Comparison of ENCODE assay signal across 1 cellular context in the genomic region with DNA sequence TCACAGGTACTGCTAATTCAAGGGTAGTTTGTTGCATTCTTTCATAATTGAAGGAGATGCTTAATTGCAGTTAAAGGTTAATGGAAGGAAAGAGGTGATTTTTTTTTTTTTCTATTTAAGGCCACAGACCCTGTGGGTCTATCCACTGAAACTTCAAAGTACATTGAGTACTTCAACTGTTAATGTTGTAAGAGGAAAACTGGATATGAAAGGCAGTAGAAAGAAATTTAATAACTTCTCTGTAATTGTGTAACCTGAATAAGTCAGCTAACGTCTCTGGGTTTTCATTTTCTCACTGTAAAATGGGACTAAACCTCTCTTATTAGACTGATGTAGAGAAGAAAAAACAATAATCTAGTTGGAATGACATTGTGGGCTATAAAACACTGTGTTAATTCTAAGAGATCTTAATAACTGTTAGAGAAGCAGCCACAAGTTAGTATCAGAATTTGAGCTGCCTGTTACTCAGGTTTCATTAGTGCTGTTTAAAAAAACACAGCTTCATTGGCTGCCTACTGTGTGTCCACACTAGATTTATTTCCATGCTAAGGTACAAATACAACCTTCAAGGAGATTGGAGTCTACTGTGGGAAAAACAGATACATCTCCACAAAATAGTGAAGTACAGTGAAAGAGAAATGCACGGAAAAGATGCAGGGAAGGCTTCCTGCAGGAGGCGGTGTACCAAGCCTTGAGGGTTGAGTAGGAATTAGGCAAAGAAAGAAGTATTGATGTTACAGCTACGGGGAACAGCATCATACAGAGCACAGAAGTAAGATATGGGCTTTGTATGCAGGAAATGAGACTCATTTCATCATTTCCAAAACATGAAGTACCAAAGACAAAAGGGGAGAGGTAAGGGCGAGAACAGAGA.
TF ChIP-seq lines count a peak whose summit lies in the region.

No MANE protein-coding gene starts in this region.

TF ChIP-seq in GM23338, 12 proteins besides CTCF, POLR2A, EP300 and RAD21 (continued from another document):
- TF ChIP-seq, protein P1, sequence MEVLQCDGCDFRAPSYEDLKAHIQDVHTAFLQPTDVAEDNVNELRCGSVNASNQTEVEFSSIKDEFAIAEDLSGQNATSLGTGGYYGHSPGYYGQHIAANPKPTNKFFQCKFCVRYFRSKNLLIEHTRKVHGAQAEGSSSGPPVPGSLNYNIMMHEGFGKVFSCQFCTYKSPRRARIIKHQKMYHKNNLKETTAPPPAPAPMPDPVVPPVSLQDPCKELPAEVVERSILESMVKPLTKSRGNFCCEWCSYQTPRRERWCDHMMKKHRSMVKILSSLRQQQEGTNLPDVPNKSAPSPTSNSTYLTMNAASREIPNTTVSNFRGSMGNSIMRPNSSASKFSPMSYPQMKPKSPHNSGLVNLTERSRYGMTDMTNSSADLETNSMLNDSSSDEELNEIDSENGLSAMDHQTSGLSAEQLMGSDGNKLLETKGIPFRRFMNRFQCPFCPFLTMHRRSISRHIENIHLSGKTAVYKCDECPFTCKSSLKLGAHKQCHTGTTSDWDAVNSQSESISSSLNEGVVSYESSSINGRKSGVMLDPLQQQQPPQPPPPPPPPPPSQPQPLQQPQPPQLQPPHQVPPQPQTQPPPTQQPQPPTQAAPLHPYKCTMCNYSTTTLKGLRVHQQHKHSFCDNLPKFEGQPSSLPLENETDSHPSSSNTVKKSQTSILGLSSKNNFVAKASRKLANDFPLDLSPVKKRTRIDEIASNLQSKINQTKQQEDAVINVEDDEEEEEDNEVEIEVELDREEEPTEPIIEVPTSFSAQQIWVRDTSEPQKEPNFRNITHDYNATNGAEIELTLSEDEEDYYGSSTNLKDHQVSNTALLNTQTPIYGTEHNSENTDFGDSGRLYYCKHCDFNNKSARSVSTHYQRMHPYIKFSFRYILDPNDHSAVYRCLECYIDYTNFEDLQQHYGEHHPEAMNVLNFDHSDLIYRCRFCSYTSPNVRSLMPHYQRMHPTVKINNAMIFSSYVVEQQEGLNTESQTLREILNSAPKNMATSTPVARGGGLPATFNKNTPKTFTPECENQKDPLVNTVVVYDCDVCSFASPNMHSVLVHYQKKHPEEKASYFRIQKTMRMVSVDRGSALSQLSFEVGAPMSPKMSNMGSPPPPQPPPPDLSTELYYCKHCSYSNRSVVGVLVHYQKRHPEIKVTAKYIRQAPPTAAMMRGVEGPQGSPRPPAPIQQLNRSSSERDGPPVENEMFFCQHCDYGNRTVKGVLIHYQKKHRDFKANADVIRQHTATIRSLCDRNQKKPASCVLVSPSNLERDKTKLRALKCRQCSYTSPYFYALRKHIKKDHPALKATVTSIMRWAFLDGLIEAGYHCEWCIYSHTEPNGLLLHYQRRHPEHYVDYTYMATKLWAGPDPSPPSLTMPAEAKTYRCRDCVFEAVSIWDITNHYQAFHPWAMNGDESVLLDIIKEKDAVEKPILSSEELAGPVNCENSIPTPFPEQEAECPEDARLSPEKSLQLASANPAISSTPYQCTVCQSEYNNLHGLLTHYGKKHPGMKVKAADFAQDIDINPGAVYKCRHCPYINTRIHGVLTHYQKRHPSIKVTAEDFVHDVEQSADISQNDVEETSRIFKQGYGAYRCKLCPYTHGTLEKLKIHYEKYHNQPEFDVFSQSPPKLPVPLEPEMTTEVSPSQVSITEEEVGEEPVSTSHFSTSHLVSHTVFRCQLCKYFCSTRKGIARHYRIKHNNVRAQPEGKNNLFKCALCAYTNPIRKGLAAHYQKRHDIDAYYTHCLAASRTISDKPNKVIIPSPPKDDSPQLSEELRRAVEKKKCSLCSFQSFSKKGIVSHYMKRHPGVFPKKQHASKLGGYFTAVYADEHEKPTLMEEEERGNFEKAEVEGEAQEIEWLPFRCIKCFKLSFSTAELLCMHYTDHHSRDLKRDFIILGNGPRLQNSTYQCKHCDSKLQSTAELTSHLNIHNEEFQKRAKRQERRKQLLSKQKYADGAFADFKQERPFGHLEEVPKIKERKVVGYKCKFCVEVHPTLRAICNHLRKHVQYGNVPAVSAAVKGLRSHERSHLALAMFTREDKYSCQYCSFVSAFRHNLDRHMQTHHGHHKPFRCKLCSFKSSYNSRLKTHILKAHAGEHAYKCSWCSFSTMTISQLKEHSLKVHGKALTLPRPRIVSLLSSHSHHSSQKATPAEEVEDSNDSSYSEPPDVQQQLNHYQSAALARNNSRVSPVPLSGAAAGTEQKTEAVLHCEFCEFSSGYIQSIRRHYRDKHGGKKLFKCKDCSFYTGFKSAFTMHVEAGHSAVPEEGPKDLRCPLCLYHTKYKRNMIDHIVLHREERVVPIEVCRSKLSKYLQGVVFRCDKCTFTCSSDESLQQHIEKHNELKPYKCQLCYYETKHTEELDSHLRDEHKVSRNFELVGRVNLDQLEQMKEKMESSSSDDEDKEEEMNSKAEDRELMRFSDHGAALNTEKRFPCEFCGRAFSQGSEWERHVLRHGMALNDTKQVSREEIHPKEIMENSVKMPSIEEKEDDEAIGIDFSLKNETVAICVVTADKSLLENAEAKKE (CRISPR knock-in tag; IDR thresholded peaks at IDR 0.05), result no peak
- TF ChIP-seq, protein P2, sequence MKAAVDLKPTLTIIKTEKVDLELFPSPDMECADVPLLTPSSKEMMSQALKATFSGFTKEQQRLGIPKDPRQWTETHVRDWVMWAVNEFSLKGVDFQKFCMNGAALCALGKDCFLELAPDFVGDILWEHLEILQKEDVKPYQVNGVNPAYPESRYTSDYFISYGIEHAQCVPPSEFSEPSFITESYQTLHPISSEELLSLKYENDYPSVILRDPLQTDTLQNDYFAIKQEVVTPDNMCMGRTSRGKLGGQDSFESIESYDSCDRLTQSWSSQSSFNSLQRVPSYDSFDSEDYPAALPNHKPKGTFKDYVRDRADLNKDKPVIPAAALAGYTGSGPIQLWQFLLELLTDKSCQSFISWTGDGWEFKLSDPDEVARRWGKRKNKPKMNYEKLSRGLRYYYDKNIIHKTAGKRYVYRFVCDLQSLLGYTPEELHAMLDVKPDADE (IDR thresholded peaks at IDR 0.05), result no peak
- no peak for TF ChIP-seq NANOG (IDR thresholded peaks at IDR 0.05; ENCODE audit: borderline replicate concordance)
